Comparison of ENCODE assay signal across 26 cellular contexts in the genomic region with DNA sequence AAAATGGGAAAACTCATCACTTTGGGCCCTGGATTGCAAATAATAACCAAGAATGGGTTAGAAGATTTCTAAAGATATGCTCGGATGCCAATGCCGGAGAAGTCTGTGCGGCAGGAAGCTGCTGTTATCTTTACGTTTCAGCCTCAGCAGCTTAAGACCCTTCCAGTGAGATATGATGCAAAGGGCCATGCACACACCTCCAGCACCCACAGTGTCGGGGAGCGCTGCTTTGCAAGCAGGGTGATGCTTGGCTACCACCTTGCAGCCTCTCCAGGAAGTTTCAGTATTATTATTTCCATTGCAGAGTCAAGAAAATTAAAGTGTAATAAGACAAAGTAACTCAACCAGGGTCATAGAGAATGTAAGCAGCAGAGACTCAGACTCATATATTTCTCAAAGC.
"Had no signal": no experiment of that assay in that cellular context is flagged by ENCODE, and none has a peak within 500 bp of the region (broad histone marks: within the 10 kb centered on the region; RNA-seq: fewer than 3 reads in every experiment).

No MANE protein-coding gene starts in this region.

- H3K27ac ChIP-seq: brain microvascular endothelial cell, lower lobe of right lung, sigmoid colon, suprapubic skin, tibial artery, upper lobe of right lung had no signal

- H3K27ac Mint-ChIP-seq: activated CD4-positive, alpha-beta memory T cell treated with anti-CD3 and anti-CD28 coated beads, Interleukin-2, amount 10 ng/mL, durations not matched to agents 7 days and 5 days; activated CD4-positive, alpha-beta T cell treated with anti-CD3 and anti-CD28 coated beads, Interleukin-2, amount 10 ng/mL, durations not matched to agents 24 days and 14 days; activated naive CD4-positive, alpha-beta T cell treated with anti-CD3 and anti-CD28 coated beads, Interleukin-2, amount 10 ng/mL, durations not matched to agents 7 days and 5 days; activated naive CD8-positive, alpha-beta T cell treated with anti-CD3 and anti-CD28 coated beads, Interleukin-2, amount 10 ng/mL, durations not matched to agents 7 days and 5 days; activated T-cell treated with anti-CD3 and anti-CD28 coated beads, Interleukin-2, amount 50 U/mL, for 24 hours; endodermal cell; nephron; stimulated activated naive B cell treated with anti-CD40 and anti-IgM and Interleukin-4, amounts not matched to agents 10 μg/mL and 1 μg/mL and 100 μg/mL, for 72 hours; T-helper 1 cell treated with Interleukin-12 subunit alpha and Interleukin-12 subunit beta and Interleukin-4 antibody, amounts not matched to agents 30 μg/mL and 1 μg/mL, for 36 hours had no signal

- DNase-seq: activated CD4-positive, alpha-beta memory T cell treated with anti-CD3 and anti-CD28 coated beads, Interleukin-2, amount 10 ng/mL, durations not matched to agents 7 days and 5 days; activated CD4-positive, alpha-beta T cell treated with anti-CD3 and anti-CD28 coated beads, Interleukin-2, amount 10 ng/mL, durations not matched to agents 24 days and 14 days; activated CD4-positive, CD25-positive, alpha-beta regulatory T cell treated with anti-CD3 and anti-CD28 coated beads, Interleukin-2, amount 50 U/mL, for 72 hours; activated CD8-positive, alpha-beta memory T cell treated with anti-CD3 and anti-CD28 coated beads, Interleukin-2, amount 50 U/mL, for 48 hours; activated gamma-delta T cell; activated naive CD4-positive, alpha-beta T cell treated with anti-CD3 and anti-CD28 coated beads, Interleukin-2, amount 10 ng/mL, durations not matched to agents 7 days and 5 days; activated naive CD8-positive, alpha-beta T cell treated with anti-CD3 and anti-CD28 coated beads, Interleukin-2, amount 10 ng/mL, durations not matched to agents 7 days and 5 days; activated T-cell treated with anti-CD3 and anti-CD28 coated beads, Interleukin-2, amount 50 U/mL, for 24 hours; brain microvascular endothelial cell; caudate nucleus; endodermal cell; foreskin fibroblast; heart right ventricle; lower lobe of right lung; mucosa of descending colon; sigmoid colon; stimulated activated CD4-positive, alpha-beta T cell treated with anti-CD3 and anti-CD28 coated beads, Interleukin-15, amount 100 ng/mL, for 24 hours; stimulated activated CD4-positive, alpha-beta T cell treated with anti-CD3 and anti-CD28 coated beads, Interleukin-2, amount 100 ng/mL, for 24 hours; T-helper 9 cell; tibial artery; upper lobe of right lung had no signal

- H3K9me3 Mint-ChIP-seq: activated CD4-positive, alpha-beta T cell treated with anti-CD3 and anti-CD28 coated beads, Interleukin-2, amount 10 ng/mL, durations not matched to agents 24 days and 14 days; activated naive CD8-positive, alpha-beta T cell treated with anti-CD3 and anti-CD28 coated beads, Interleukin-2, amount 10 ng/mL, durations not matched to agents 7 days and 5 days; activated T-cell treated with anti-CD3 and anti-CD28 coated beads, Interleukin-2, amount 50 U/mL, for 24 hours; endodermal cell; nephron; stimulated activated naive B cell treated with anti-CD40 and anti-IgM and Interleukin-4, amounts not matched to agents 10 μg/mL and 1 μg/mL and 100 μg/mL, for 72 hours; T-helper 1 cell treated with Interleukin-12 subunit alpha and Interleukin-12 subunit beta and Interleukin-4 antibody, amounts not matched to agents 30 μg/mL and 1 μg/mL, for 36 hours had no signal

- ATAC-seq: left lobe of liver, mucosa of descending colon had no signal

- H3K9me3 ChIP-seq: heart right ventricle, lower lobe of right lung, mucosa of descending colon, sigmoid colon, suprapubic skin, tibial artery, upper lobe of right lung had no signal

- H3K4me3 Mint-ChIP-seq: activated CD4-positive, alpha-beta memory T cell treated with anti-CD3 and anti-CD28 coated beads, Interleukin-2, amount 10 ng/mL, durations not matched to agents 7 days and 5 days; activated CD4-positive, alpha-beta T cell treated with anti-CD3 and anti-CD28 coated beads, Interleukin-2, amount 10 ng/mL, durations not matched to agents 24 days and 14 days; activated naive CD4-positive, alpha-beta T cell treated with anti-CD3 and anti-CD28 coated beads, Interleukin-2, amount 10 ng/mL, durations not matched to agents 7 days and 5 days; activated naive CD8-positive, alpha-beta T cell treated with anti-CD3 and anti-CD28 coated beads, Interleukin-2, amount 10 ng/mL, durations not matched to agents 7 days and 5 days; activated T-cell treated with anti-CD3 and anti-CD28 coated beads, Interleukin-2, amount 50 U/mL, for 24 hours; endodermal cell; nephron; stimulated activated naive B cell treated with anti-CD40 and anti-IgM and Interleukin-4, amounts not matched to agents 10 μg/mL and 1 μg/mL and 100 μg/mL, for 72 hours; T-helper 1 cell treated with Interleukin-12 subunit alpha and Interleukin-12 subunit beta and Interleukin-4 antibody, amounts not matched to agents 30 μg/mL and 1 μg/mL, for 36 hours had no signal

- H3K36me3 ChIP-seq: brain microvascular endothelial cell, heart right ventricle, lower lobe of right lung, sigmoid colon, suprapubic skin, tibial artery, upper lobe of right lung had no signal

- H3K4me1 Mint-ChIP-seq: activated CD4-positive, alpha-beta memory T cell treated with anti-CD3 and anti-CD28 coated beads, Interleukin-2, amount 10 ng/mL, durations not matched to agents 7 days and 5 days; activated CD4-positive, alpha-beta T cell treated with anti-CD3 and anti-CD28 coated beads, Interleukin-2, amount 10 ng/mL, durations not matched to agents 24 days and 14 days; activated naive CD4-positive, alpha-beta T cell treated with anti-CD3 and anti-CD28 coated beads, Interleukin-2, amount 10 ng/mL, durations not matched to agents 7 days and 5 days; activated naive CD8-positive, alpha-beta T cell treated with anti-CD3 and anti-CD28 coated beads, Interleukin-2, amount 10 ng/mL, durations not matched to agents 7 days and 5 days; nephron had no signal

- H3K27me3 ChIP-seq: brain microvascular endothelial cell, heart right ventricle, sigmoid colon, suprapubic skin, tibial artery, upper lobe of right lung had no signal

- H3K36me3 Mint-ChIP-seq: activated naive CD4-positive, alpha-beta T cell treated with anti-CD3 and anti-CD28 coated beads, Interleukin-2, amount 10 ng/mL, durations not matched to agents 7 days and 5 days; activated naive CD8-positive, alpha-beta T cell treated with anti-CD3 and anti-CD28 coated beads, Interleukin-2, amount 10 ng/mL, durations not matched to agents 7 days and 5 days had no signal

- H3K4me1 ChIP-seq: lower lobe of right lung, suprapubic skin, upper lobe of right lung had no signal

- H3K4me3 ChIP-seq: heart right ventricle, lower lobe of right lung, mucosa of descending colon, sigmoid colon, suprapubic skin, tibial artery, upper lobe of right lung had no signal

- H3K27me3 Mint-ChIP-seq: activated CD4-positive, alpha-beta memory T cell treated with anti-CD3 and anti-CD28 coated beads, Interleukin-2, amount 10 ng/mL, durations not matched to agents 7 days and 5 days; activated CD4-positive, alpha-beta T cell treated with anti-CD3 and anti-CD28 coated beads, Interleukin-2, amount 10 ng/mL, durations not matched to agents 24 days and 14 days; activated naive CD4-positive, alpha-beta T cell treated with anti-CD3 and anti-CD28 coated beads, Interleukin-2, amount 10 ng/mL, durations not matched to agents 7 days and 5 days; activated naive CD8-positive, alpha-beta T cell treated with anti-CD3 and anti-CD28 coated beads, Interleukin-2, amount 10 ng/mL, durations not matched to agents 7 days and 5 days; stimulated activated naive B cell treated with anti-CD40 and anti-IgM and Interleukin-4, amounts not matched to agents 10 μg/mL and 1 μg/mL and 100 μg/mL, for 72 hours had no signal
